In the genomic region with DNA sequence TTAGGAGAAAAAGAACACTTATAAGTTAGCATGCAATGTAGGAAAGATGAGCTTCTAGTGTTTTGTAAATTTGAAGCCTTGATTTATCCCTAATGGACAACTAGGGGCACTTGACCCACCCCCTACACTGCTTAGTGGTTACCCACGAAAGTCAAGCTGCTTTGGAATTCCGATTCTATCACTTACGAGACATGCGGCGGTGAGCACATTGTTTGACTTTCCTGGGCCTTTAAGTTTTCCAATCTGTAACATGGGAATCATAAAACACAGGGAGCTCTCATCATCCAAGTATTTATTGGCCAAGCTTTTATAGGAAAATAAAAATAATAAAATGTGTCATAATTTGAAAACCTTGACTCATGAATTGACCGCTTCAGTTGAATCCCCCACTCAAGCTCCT, we compare ENCODE assay signal across 1 cellular context.
TF ChIP-seq lines count a peak whose summit lies in the region.

No MANE protein-coding gene starts in this region.

TF ChIP-seq in GM23338, 12 proteins besides CTCF, POLR2A, EP300 and RAD21 (continued from another document):
- TF ChIP-seq, protein P1, sequence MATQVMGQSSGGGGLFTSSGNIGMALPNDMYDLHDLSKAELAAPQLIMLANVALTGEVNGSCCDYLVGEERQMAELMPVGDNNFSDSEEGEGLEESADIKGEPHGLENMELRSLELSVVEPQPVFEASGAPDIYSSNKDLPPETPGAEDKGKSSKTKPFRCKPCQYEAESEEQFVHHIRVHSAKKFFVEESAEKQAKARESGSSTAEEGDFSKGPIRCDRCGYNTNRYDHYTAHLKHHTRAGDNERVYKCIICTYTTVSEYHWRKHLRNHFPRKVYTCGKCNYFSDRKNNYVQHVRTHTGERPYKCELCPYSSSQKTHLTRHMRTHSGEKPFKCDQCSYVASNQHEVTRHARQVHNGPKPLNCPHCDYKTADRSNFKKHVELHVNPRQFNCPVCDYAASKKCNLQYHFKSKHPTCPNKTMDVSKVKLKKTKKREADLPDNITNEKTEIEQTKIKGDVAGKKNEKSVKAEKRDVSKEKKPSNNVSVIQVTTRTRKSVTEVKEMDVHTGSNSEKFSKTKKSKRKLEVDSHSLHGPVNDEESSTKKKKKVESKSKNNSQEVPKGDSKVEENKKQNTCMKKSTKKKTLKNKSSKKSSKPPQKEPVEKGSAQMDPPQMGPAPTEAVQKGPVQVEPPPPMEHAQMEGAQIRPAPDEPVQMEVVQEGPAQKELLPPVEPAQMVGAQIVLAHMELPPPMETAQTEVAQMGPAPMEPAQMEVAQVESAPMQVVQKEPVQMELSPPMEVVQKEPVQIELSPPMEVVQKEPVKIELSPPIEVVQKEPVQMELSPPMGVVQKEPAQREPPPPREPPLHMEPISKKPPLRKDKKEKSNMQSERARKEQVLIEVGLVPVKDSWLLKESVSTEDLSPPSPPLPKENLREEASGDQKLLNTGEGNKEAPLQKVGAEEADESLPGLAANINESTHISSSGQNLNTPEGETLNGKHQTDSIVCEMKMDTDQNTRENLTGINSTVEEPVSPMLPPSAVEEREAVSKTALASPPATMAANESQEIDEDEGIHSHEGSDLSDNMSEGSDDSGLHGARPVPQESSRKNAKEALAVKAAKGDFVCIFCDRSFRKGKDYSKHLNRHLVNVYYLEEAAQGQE (IDR thresholded peaks at IDR 0.05; ENCODE audit: unreplicated experiment) = no peak
- no peak for TF ChIP-seq ZNF331 (CRISPR knock-in tag; IDR thresholded peaks at IDR 0.05; ENCODE audit: low read depth)
- no peak for TF ChIP-seq NANOG (IDR thresholded peaks at IDR 0.05; ENCODE audit: borderline replicate concordance)
- TF ChIP-seq, protein P2, sequence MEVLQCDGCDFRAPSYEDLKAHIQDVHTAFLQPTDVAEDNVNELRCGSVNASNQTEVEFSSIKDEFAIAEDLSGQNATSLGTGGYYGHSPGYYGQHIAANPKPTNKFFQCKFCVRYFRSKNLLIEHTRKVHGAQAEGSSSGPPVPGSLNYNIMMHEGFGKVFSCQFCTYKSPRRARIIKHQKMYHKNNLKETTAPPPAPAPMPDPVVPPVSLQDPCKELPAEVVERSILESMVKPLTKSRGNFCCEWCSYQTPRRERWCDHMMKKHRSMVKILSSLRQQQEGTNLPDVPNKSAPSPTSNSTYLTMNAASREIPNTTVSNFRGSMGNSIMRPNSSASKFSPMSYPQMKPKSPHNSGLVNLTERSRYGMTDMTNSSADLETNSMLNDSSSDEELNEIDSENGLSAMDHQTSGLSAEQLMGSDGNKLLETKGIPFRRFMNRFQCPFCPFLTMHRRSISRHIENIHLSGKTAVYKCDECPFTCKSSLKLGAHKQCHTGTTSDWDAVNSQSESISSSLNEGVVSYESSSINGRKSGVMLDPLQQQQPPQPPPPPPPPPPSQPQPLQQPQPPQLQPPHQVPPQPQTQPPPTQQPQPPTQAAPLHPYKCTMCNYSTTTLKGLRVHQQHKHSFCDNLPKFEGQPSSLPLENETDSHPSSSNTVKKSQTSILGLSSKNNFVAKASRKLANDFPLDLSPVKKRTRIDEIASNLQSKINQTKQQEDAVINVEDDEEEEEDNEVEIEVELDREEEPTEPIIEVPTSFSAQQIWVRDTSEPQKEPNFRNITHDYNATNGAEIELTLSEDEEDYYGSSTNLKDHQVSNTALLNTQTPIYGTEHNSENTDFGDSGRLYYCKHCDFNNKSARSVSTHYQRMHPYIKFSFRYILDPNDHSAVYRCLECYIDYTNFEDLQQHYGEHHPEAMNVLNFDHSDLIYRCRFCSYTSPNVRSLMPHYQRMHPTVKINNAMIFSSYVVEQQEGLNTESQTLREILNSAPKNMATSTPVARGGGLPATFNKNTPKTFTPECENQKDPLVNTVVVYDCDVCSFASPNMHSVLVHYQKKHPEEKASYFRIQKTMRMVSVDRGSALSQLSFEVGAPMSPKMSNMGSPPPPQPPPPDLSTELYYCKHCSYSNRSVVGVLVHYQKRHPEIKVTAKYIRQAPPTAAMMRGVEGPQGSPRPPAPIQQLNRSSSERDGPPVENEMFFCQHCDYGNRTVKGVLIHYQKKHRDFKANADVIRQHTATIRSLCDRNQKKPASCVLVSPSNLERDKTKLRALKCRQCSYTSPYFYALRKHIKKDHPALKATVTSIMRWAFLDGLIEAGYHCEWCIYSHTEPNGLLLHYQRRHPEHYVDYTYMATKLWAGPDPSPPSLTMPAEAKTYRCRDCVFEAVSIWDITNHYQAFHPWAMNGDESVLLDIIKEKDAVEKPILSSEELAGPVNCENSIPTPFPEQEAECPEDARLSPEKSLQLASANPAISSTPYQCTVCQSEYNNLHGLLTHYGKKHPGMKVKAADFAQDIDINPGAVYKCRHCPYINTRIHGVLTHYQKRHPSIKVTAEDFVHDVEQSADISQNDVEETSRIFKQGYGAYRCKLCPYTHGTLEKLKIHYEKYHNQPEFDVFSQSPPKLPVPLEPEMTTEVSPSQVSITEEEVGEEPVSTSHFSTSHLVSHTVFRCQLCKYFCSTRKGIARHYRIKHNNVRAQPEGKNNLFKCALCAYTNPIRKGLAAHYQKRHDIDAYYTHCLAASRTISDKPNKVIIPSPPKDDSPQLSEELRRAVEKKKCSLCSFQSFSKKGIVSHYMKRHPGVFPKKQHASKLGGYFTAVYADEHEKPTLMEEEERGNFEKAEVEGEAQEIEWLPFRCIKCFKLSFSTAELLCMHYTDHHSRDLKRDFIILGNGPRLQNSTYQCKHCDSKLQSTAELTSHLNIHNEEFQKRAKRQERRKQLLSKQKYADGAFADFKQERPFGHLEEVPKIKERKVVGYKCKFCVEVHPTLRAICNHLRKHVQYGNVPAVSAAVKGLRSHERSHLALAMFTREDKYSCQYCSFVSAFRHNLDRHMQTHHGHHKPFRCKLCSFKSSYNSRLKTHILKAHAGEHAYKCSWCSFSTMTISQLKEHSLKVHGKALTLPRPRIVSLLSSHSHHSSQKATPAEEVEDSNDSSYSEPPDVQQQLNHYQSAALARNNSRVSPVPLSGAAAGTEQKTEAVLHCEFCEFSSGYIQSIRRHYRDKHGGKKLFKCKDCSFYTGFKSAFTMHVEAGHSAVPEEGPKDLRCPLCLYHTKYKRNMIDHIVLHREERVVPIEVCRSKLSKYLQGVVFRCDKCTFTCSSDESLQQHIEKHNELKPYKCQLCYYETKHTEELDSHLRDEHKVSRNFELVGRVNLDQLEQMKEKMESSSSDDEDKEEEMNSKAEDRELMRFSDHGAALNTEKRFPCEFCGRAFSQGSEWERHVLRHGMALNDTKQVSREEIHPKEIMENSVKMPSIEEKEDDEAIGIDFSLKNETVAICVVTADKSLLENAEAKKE (CRISPR knock-in tag; IDR thresholded peaks at IDR 0.05) = no peak
- no peak for TF ChIP-seq JUNB (IDR thresholded peaks at IDR 0.05; ENCODE audit: unreplicated experiment)
